In genomic region chr7:77697535-77697831, GRCh38 we compare ENCODE assay signal across 8 cellular contexts. TPM values are rescaled to one million over a fixed set of nuclear protein-coding genes. Genes with fewer than 3 reads are reported as not detected.
A peak's percentile ranks its signal among the peaks of the same experiment; 100 is the strongest.
DNase-seq lines count a peak whose midpoint lies in the region; ATAC-seq and TF ChIP-seq lines count a peak whose summit lies in the region.

No MANE protein-coding gene starts in this region.

- H3K36me3 ChIP-seq in CD4-positive, CD25-positive, alpha-beta regulatory T cell (ENCODE audit: control insufficient read depth, insufficient read depth, low read length): peaks cover 8% of the 10 kb centered on the region
- H3K36me3 ChIP-seq in KMS-11 (ENCODE audit: insufficient read depth): no peaks in the 10 kb centered on the region
- no peaks in the 10 kb centered on the region for H3K36me3 ChIP-seq in ascending aorta
- H3K36me3 ChIP-seq in iPS-20b (ENCODE audit: insufficient read depth, low read depth, low read length): no peaks in the 10 kb centered on the region
- H3K36me3 ChIP-seq in stomach smooth muscle (ENCODE audit: control insufficient read depth in 2 of 2, insufficient read depth in 2 of 2, low read length in 2 of 2): peaks cover 0 to 2% of the 10 kb centered on the region in 2 donors

- H3K4me3 Mint-ChIP-seq in CD4-positive, CD25-positive, alpha-beta regulatory T cell: peak overlapping the region; percentile 98 to 99 (median 98)

- intact Hi-C loops in ascending aorta (cut with DNase I): loop anchor here (1.0 to 5.0 kb wide), 2 partner anchors 60 to 159 kb away; no protein-coding TSS in a partner anchor

- peak overlapping the region; percentile 91 for H3K4me2 ChIP-seq in KMS-11

- peaks cover 69% of the 10 kb centered on the region for H3K79me2 ChIP-seq in KMS-11 (ENCODE audit: insufficient read depth, low read depth)

- peak overlapping the region; percentile 97 for H3K4me3 ChIP-seq in CD4-positive, CD25-positive, alpha-beta regulatory T cell (ENCODE audit: low read depth, low read length)
- no peak overlapping the region for H3K4me3 ChIP-seq in KMS-11 (IDR thresholded peaks at IDR 0.05; ENCODE audit: insufficient read depth, low read depth, low read length)
- H3K4me3 ChIP-seq in ascending aorta: peak overlapping the region; percentile 95 to 98
- H3K4me3 ChIP-seq in iPS-20b (ENCODE audit: low read length): peak overlapping the region; percentile 80
- H3K4me3 ChIP-seq in stomach smooth muscle (ENCODE audit: low read length in 2 of 2): peak overlapping the region; percentile 92 to 98

- ATAC-seq in CD4-positive, CD25-positive, alpha-beta regulatory T cell (ENCODE audit: low read depth in 2 of 2): no peak
- ATAC-seq in HG02798 (IDR thresholded peaks at IDR 0.05; ENCODE audit: poor library complexity, unreplicated experiment) (no peak), HG03097 (IDR thresholded peaks at IDR 0.05; ENCODE audit: low FRiP score, unreplicated experiment) (no peak)

- peaks cover 0 to 3% (median 0%) of the 10 kb centered on the region in 7 donors for H3K9me3 Mint-ChIP-seq in CD4-positive, CD25-positive, alpha-beta regulatory T cell

- TF ChIP-seq CTCF in KMS-11 (conservative IDR thresholded peaks at IDR 0.05; ENCODE audit: low read depth, low read length): no peak
- TF ChIP-seq CTCF in ascending aorta (IDR thresholded peaks at IDR 0.05): no peak

- peak overlapping the region; percentile 87; the same call in 1 of the 2 replicates for H2AFZ ChIP-seq in KMS-11 (ENCODE audit: low read depth)

- H3K27me3 Mint-ChIP-seq in CD4-positive, CD25-positive, alpha-beta regulatory T cell: no peaks in the 10 kb centered on the region

- peaks cover 61% of the 10 kb centered on the region for H3K4me1 ChIP-seq in CD4-positive, CD25-positive, alpha-beta regulatory T cell (ENCODE audit: control insufficient read depth, insufficient read depth, low read length, poor library complexity, severe bottlenecking)
- H3K4me1 ChIP-seq in KMS-11 (ENCODE audit: low read depth, poor library complexity, severe bottlenecking) (peaks cover 45% of the 10 kb centered on the region), ascending aorta (peaks cover 0 to 16% of the 10 kb centered on the region in 2 donors), iPS-20b (ENCODE audit: insufficient read depth, low read length) (peaks cover 10% of the 10 kb centered on the region; the same call in 1 of the 2 replicates), stomach smooth muscle (ENCODE audit: control insufficient read depth, insufficient read depth, low read length) (peaks cover 21% of the 10 kb centered on the region)

- H3K27ac ChIP-seq in CD4-positive, CD25-positive, alpha-beta regulatory T cell (ENCODE audit: insufficient read depth, low read length, poor library complexity, severe bottlenecking): peak overlapping the region; percentile 88
- H3K27ac ChIP-seq in KMS-11 (peak overlapping the region; percentile 91), ascending aorta (peak overlapping the region; percentile 93 to 98), iPS-20b (ENCODE audit: low read length) (no peak overlapping the region), stomach smooth muscle (ENCODE audit: low read length) (peak overlapping the region; percentile 95)

- H3K27ac Mint-ChIP-seq in CD4-positive, CD25-positive, alpha-beta regulatory T cell: peak overlapping the region; percentile 91 to 97 (median 97)

- H3K9me3 ChIP-seq in CD4-positive, CD25-positive, alpha-beta regulatory T cell (ENCODE audit: control insufficient read depth in 2 of 2, low read length in 2 of 2): no peaks in the 10 kb centered on the region
- H3K9me3 ChIP-seq in ascending aorta (no peaks in the 10 kb centered on the region), iPS-20b (ENCODE audit: insufficient read depth, low read depth, low read length) (no peaks in the 10 kb centered on the region), stomach smooth muscle (ENCODE audit: control insufficient read depth in 2 of 2, low read length in 2 of 2) (no peaks in the 10 kb centered on the region)

- peak overlapping the region; percentile 96 for H3K9ac ChIP-seq in KMS-11
- peak overlapping the region; percentile 95; the same call in 1 of the 2 replicates for H3K9ac ChIP-seq in iPS-20b (ENCODE audit: low read depth, low read length)
- H3K9ac ChIP-seq in stomach smooth muscle (ENCODE audit: low read length in 2 of 2): peak overlapping the region; percentile 95 to 96

- peaks cover 20 to 74% (median 51%) of the 10 kb centered on the region in 4 donors for H3K4me1 Mint-ChIP-seq in CD4-positive, CD25-positive, alpha-beta regulatory T cell

- H4K20me1 ChIP-seq in KMS-11 (ENCODE audit: insufficient read depth): peaks cover 32% of the 10 kb centered on the region

- peak in 2 of 3 donors; percentile 15 to 21 for DNase-seq in CD4-positive, CD25-positive, alpha-beta regulatory T cell
- DNase-seq in ascending aorta (ENCODE audit: low spot score in 2 of 2): no peak
- DNase-seq in amniotic stem cell (lab: John Stamatoyannopoulos, UW): no peak

- H3K36me3 Mint-ChIP-seq in CD4-positive, CD25-positive, alpha-beta regulatory T cell: peaks cover 12% of the 10 kb centered on the region

- H3K27me3 ChIP-seq in CD4-positive, CD25-positive, alpha-beta regulatory T cell (ENCODE audit: control insufficient read depth, insufficient read depth, low read length): no peaks in the 10 kb centered on the region
- H3K27me3 ChIP-seq in KMS-11 (ENCODE audit: insufficient read depth, low read depth) (no peaks in the 10 kb centered on the region), ascending aorta (no peaks in the 10 kb centered on the region), iPS-20b (ENCODE audit: insufficient read depth, low read length) (no peaks in the 10 kb centered on the region), stomach smooth muscle (ENCODE audit: control insufficient read depth in 1 of 2, insufficient read depth in 2 of 2, low read length in 2 of 2) (no peaks in the 10 kb centered on the region)

RNA-seq across cellular contexts. Expression of gene RSBN1L, which starts 1.2 kb away (rescaled TPM):
- 31.8 TPM for total RNA-seq in CD4-positive, CD25-positive, alpha-beta regulatory T cell
- polyA plus RNA-seq in CD4-positive, CD25-positive, alpha-beta regulatory T cell: 1 to 10 TPM; 7.3 to 9.8 (median 8.0) TPM
- 12.8 TPM for total RNA-seq in ascending aorta

Comparison
In these comparisons a context has a peak if more than half of its experiments do, and no peak if none do; other contexts are left out.
1. DNase-seq: peak in CD4-positive, CD25-positive, alpha-beta regulatory T cell (2 of 3); none in ascending aorta (0 of 2) and amniotic stem cell (single experiment).
2. Peak in every context shown above with its lines, with median percentiles within 50 percentile points of each other: H3K9ac ChIP-seq.